In the genomic region with DNA sequence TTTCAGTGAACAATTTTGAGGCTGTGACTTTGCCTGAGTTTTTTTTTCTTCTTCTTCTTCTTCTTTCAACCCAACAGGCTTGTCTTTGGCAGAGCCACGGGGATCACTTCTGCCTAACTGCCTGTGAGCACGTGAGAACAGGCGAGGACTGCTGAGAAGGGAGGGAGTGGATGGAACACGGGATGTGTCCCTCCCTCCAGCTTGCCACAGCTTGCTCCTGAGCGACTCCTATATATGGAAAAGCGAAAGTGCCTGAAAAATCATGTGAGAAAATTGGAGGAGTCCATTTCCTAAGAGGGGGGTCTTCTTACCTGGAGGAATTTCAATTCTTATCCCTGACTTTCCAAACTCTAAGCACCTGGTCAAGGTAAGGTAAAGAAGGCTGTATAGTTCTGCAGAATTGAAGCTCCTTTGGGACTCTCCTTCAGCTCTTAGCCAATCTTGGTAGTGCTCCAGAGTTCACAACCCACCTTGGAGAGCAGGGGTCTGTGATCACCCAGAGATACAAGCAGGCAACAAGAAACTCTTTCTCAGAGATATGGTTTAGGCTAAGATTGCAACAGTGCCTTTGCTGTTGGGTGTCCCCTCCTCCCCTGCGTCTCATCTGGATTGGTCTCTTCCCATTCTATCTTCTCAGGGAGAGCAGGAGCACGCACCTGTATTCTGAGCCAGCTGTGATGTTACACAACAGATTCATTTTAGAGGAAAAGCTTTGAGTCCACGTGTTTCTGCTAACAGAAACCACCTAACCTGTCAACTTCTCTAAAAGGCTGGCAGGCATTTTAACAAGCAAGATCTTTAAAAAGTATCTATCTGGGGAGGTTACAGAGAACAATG, we compare ENCODE assay signal across 12 cellular contexts. TPM values are rescaled to one million over a fixed set of nuclear protein-coding genes. Genes with fewer than 3 reads are reported as not detected.
DNase-seq lines count a peak whose midpoint lies in the region; TF ChIP-seq lines count a peak whose summit lies in the region.
"Had no signal": no experiment of that assay in that cellular context is flagged by ENCODE, and none has a peak within 500 bp of the region (broad histone marks: within the 10 kb centered on the region; RNA-seq: fewer than 3 reads in every experiment).

Gene MAT1A, minus strand, starts transcription at position 208 of the 837 bp plus-strand sequence. CDS start 235 bp downstream, outside the sequence.

- H3K4me3 ChIP-seq in A673 (ENCODE audit: low read depth, low read length, poor library complexity, severe bottlenecking), result no peak within 1 kb of the TSS
- H3K4me3 ChIP-seq in iPS-15b (ENCODE audit: low read depth, low read length), result peak within 1 kb of the TSS; percentile 1
- H3K4me3 ChIP-seq: ovary had no signal

- H3K9ac ChIP-seq in iPS-15b (ENCODE audit: low read depth, low read length), result no peak within 1 kb of the TSS

- POLR2A ChIA-PET in A673 (lab: Charles Lee; ENCODE audit: low non-redundant PET), result no interaction called here

- peak; percentile 20; the same call in 1 of the 2 replicates for TF ChIP-seq CTCF in A673 (conservative IDR thresholded peaks at IDR 0.05; ENCODE audit: low read depth, low read length)

- H3K36me3 ChIP-seq in A673 (ENCODE audit: insufficient read depth, low read length, poor library complexity, severe bottlenecking) (no peaks in the 10 kb centered on the region), iPS-15b (ENCODE audit: control insufficient read depth, insufficient read depth, low read length) (no peaks in the 10 kb centered on the region)
- H3K36me3 ChIP-seq: ovary had no signal

- peaks cover 4% of the 10 kb centered on the region for H3K27me3 ChIP-seq in A673 (replicated peaks; ENCODE audit: insufficient read depth, low read depth, low read length, poor library complexity)
- H3K27me3 ChIP-seq in iPS-15b (ENCODE audit: control insufficient read depth, insufficient read depth, low read length), result peaks cover 6% of the 10 kb centered on the region
- H3K27me3 ChIP-seq: ovary had no signal

- DNase-seq in A673 (ENCODE audit: low spot score), result peak; percentile 37
- DNase-seq in HPDE6-E6E7 (ENCODE audit: extremely low spot score), result peak; percentile 26
- peak; percentile 23 for DNase-seq in RPMI8226
- no peak for DNase-seq in NOMO-1 (lab: John Stamatoyannopoulos, UW; ENCODE audit: unreplicated experiment in 2 of 2)
- no peak for DNase-seq in AG08395 (ENCODE audit: low spot score)
- DNase-seq in activated gamma-delta T cell (lab: John Stamatoyannopoulos, UW), result no peak
- DNase-seq in germinal center (ENCODE audit: low spot score), result no peak
- DNase-seq: activated B cell treated with CpG ODN at 0.5 μM for 24 hours, aorta, NCI-H1930 had no signal

- BruUV-seq in A673 (replicated peaks; lab: Mats Ljungman, UMichigan), result no TSS peak

- H3K9me3 ChIP-seq in A673 (ENCODE audit: low read depth, low read length, poor library complexity, severe bottlenecking) (no peaks in the 10 kb centered on the region), iPS-15b (ENCODE audit: control insufficient read depth, insufficient read depth, low read length) (no peaks in the 10 kb centered on the region)
- H3K9me3 ChIP-seq: ovary had no signal

- no peaks in the 10 kb centered on the region for H3K4me1 ChIP-seq in A673 (ENCODE audit: insufficient read depth, low read length, poor library complexity, severe bottlenecking)
- H3K4me1 ChIP-seq in iPS-15b (ENCODE audit: control insufficient read depth, insufficient read depth, low read length), result peaks cover 6% of the 10 kb centered on the region

- CTCF ChIA-PET in A673 (lab: Charles Lee), result interaction anchor here (0.6 kb wide), 1 partner anchor 207 kb away, joined by 3 read pairs; no protein-coding TSS in a partner anchor

- H3K27ac ChIP-seq in A673 (ENCODE audit: low read depth, low read length, poor library complexity, severe bottlenecking), result no peak within 1 kb of the TSS
- H3K27ac ChIP-seq: ovary had no signal

- intact Hi-C loops in A673 (cut with micrococcal nuclease; ENCODE audit: unreplicated experiment), result no loop called here

RNA-seq across cellular contexts. Expression of gene MAT1A, which starts in this region (rescaled TPM):
- not detected in 2 replicates for total RNA-seq in A673 (2021)
- total RNA-seq: activated B cell treated with CpG ODN at 0.5 μM for 24 hours had no signal

Comparison
In these comparisons a context has a peak if more than half of its experiments do, and no peak if none do; other contexts are left out.
1. Peak in DNase-seq in A673; RNA of the gene not detected or under 1 TPM.
2. DNase-seq: peak in HPDE6-E6E7 (single experiment) and RPMI8226 (single experiment); none in NOMO-1 (0 of 2), AG08395 (single experiment), activated gamma-delta T cell (single experiment) and germinal center (single experiment).